In the genomic region with DNA sequence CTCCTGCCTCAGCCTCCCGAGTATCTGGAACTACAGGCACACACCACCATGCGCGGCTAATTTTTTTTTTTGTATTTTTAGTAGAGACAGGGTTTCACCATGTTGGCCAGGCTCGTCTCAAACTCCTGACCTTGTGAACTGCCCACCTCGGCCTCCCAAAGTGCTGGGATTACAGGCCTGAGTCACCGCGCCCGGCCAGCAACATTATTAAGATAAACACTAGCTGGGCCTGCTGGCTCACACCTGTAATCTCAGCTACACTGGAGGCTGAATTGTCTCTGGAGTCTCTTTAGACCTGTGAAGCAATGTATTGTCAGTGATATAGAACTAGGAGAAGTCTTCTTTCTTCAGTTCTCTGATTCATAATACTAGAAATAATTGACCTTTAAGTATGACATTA, we compare ENCODE assay signal across 4 cellular contexts. TPM values are rescaled to one million over a fixed set of nuclear protein-coding genes. Genes with fewer than 3 reads are reported as not detected.
"Had no signal": no experiment of that assay in that cellular context is flagged by ENCODE, and none has a peak within 500 bp of the region (broad histone marks: within the 10 kb centered on the region; RNA-seq: fewer than 3 reads in every experiment).

No MANE protein-coding gene starts in this region.

RNA-seq across cellular contexts. Expression of a gene that starts 32.1 kb away (rescaled TPM):
- total RNA-seq: GM23338, H1, H9, HT-29 had no signal
- polyA plus RNA-seq: H1 had no signal
